Comparison of ENCODE assay signal across 7 cellular contexts in genomic region chr5:40435696-40436095, GRCh38.
DNase-seq lines count a peak whose midpoint lies in the region; ATAC-seq lines count a peak whose summit lies in the region.
"Not testable (repeated sequence)": the region's sequence is repeated elsewhere in the genome, so short reads cannot be mapped to it uniquely, and the experiment has no call there.

No MANE protein-coding gene starts in this region.

- not testable (repeated sequence) for H3K27ac ChIP-seq in CD8-positive, alpha-beta memory T cell (ENCODE audit: low read depth, low read length)
- peak overlapping the region; percentile 79 for H3K27ac ChIP-seq in naive thymus-derived CD4-positive, alpha-beta T cell (ENCODE audit: low read depth, low read length)

- H3K27me3 Mint-ChIP-seq in CD8-positive, alpha-beta memory T cell; T-cell; activated CD4-positive, alpha-beta memory T cell treated with anti-CD3 and anti-CD28 coated beads for 36 hours; activated T-helper 1 cell treated with anti-CD3 and anti-CD28 coated beads, Interleukin-12 subunit alpha, Interleukin-12 subunit beta, Interleukin-2, Interleukin-4 antibody, amounts not matched to agents 30 ng/mL and 10 ng/mL and 1 ng/mL, durations not matched to agents 14 hours and 24 hours and 36 hours (ENCODE audit: insufficient read depth); activated naive CD8-positive, alpha-beta T cell treated with anti-CD3 and anti-CD28 coated beads for 36 hours; naive thymus-derived CD4-positive, alpha-beta T cell; stimulated activated naive CD8-positive, alpha-beta T cell treated with anti-CD3 and anti-CD28 coated beads, Interleukin-15, Interleukin-2, amounts not matched to agents 100 ng/mL and 50 ng/mL, for 24 hours: not testable (repeated sequence)

- DNase-seq in CD8-positive, alpha-beta memory T cell: peak in 1 of 5 donors; percentile 17
- not testable (repeated sequence) for DNase-seq in T-cell; activated CD4-positive, alpha-beta memory T cell treated with anti-CD3 and anti-CD28 coated beads for 36 hours; activated T-helper 1 cell treated with anti-CD3 and anti-CD28 coated beads, Interleukin-12 subunit alpha, Interleukin-12 subunit beta, Interleukin-2, Interleukin-4 antibody, amounts not matched to agents 30 ng/mL and 10 ng/mL and 1 ng/mL, durations not matched to agents 14 hours and 24 hours and 36 hours (ENCODE audit: low spot score); activated naive CD8-positive, alpha-beta T cell treated with anti-CD3 and anti-CD28 coated beads for 36 hours
- DNase-seq in naive thymus-derived CD4-positive, alpha-beta T cell: peak in 1 of 9 donors; percentile 9

- not testable (repeated sequence) for H3K9me3 Mint-ChIP-seq in CD8-positive, alpha-beta memory T cell; T-cell; activated CD4-positive, alpha-beta memory T cell treated with anti-CD3 and anti-CD28 coated beads for 36 hours; activated T-helper 1 cell treated with anti-CD3 and anti-CD28 coated beads, Interleukin-12 subunit alpha, Interleukin-12 subunit beta, Interleukin-2, Interleukin-4 antibody, amounts not matched to agents 30 ng/mL and 10 ng/mL and 1 ng/mL, durations not matched to agents 14 hours and 24 hours and 36 hours; naive thymus-derived CD4-positive, alpha-beta T cell; stimulated activated naive CD8-positive, alpha-beta T cell treated with anti-CD3 and anti-CD28 coated beads, Interleukin-15, Interleukin-2, amounts not matched to agents 100 ng/mL and 50 ng/mL, for 24 hours
- peaks cover 14% of the 10 kb centered on the region for H3K9me3 Mint-ChIP-seq in activated naive CD8-positive, alpha-beta T cell treated with anti-CD3 and anti-CD28 coated beads for 36 hours

- peak overlapping the region; percentile 16 to 89 (median 61) for H3K4me3 Mint-ChIP-seq in CD8-positive, alpha-beta memory T cell
- peak overlapping the region; percentile 14 to 63 (median 37) for H3K4me3 Mint-ChIP-seq in T-cell
- peak overlapping the region; percentile 11 for H3K4me3 Mint-ChIP-seq in activated CD4-positive, alpha-beta memory T cell treated with anti-CD3 and anti-CD28 coated beads for 36 hours
- H3K4me3 Mint-ChIP-seq in activated T-helper 1 cell treated with anti-CD3 and anti-CD28 coated beads, Interleukin-12 subunit alpha, Interleukin-12 subunit beta, Interleukin-2, Interleukin-4 antibody, amounts not matched to agents 30 ng/mL and 10 ng/mL and 1 ng/mL, durations not matched to agents 14 hours and 24 hours and 36 hours: peak overlapping the region; percentile 40
- H3K4me3 Mint-ChIP-seq in activated naive CD8-positive, alpha-beta T cell treated with anti-CD3 and anti-CD28 coated beads for 36 hours: peak overlapping the region; percentile 50
- H3K4me3 Mint-ChIP-seq in naive thymus-derived CD4-positive, alpha-beta T cell: peak overlapping the region in 9 of 10 donors; percentile 56 to 83 (median 68)
- peak overlapping the region; percentile 52 for H3K4me3 Mint-ChIP-seq in stimulated activated naive CD8-positive, alpha-beta T cell treated with anti-CD3 and anti-CD28 coated beads, Interleukin-15, Interleukin-2, amounts not matched to agents 100 ng/mL and 50 ng/mL, for 24 hours

- not testable (repeated sequence) for H3K36me3 ChIP-seq in CD8-positive, alpha-beta memory T cell (ENCODE audit: insufficient read depth, low read length); naive thymus-derived CD4-positive, alpha-beta T cell (ENCODE audit: control insufficient read depth in 2 of 3, insufficient read depth in 3 of 3, low read length in 3 of 3)

- H3K27ac Mint-ChIP-seq in CD8-positive, alpha-beta memory T cell: peak overlapping the region; percentile 83 to 99 (median 94)
- H3K27ac Mint-ChIP-seq in T-cell: peak overlapping the region; percentile 95 to 97
- H3K27ac Mint-ChIP-seq in activated CD4-positive, alpha-beta memory T cell treated with anti-CD3 and anti-CD28 coated beads for 36 hours: peak overlapping the region; percentile 86
- peak overlapping the region; percentile 55 for H3K27ac Mint-ChIP-seq in activated T-helper 1 cell treated with anti-CD3 and anti-CD28 coated beads, Interleukin-12 subunit alpha, Interleukin-12 subunit beta, Interleukin-2, Interleukin-4 antibody, amounts not matched to agents 30 ng/mL and 10 ng/mL and 1 ng/mL, durations not matched to agents 14 hours and 24 hours and 36 hours
- H3K27ac Mint-ChIP-seq in activated naive CD8-positive, alpha-beta T cell treated with anti-CD3 and anti-CD28 coated beads for 36 hours: peak overlapping the region; percentile 92
- H3K27ac Mint-ChIP-seq in naive thymus-derived CD4-positive, alpha-beta T cell: peak overlapping the region; percentile 75 to 96 (median 91)
- H3K27ac Mint-ChIP-seq in stimulated activated naive CD8-positive, alpha-beta T cell treated with anti-CD3 and anti-CD28 coated beads, Interleukin-15, Interleukin-2, amounts not matched to agents 100 ng/mL and 50 ng/mL, for 24 hours: peak overlapping the region; percentile 76

- peaks cover 28% of the 10 kb centered on the region for H3K4me1 ChIP-seq in CD8-positive, alpha-beta memory T cell (ENCODE audit: insufficient read depth, low read length)
- H3K4me1 ChIP-seq in naive thymus-derived CD4-positive, alpha-beta T cell (ENCODE audit: control insufficient read depth in 2 of 2, insufficient read depth in 2 of 2, low read length in 2 of 2): peaks cover 21 to 22% of the 10 kb centered on the region in 2 donors

- POLR2A ChIA-PET in CD8-positive, alpha-beta memory T cell (lab: Charles Lee): interaction anchor here (1.6 kb wide), 1 partner anchor 250 kb away, joined by 4 read pairs; no protein-coding TSS in a partner anchor
- POLR2A ChIA-PET in T-cell (lab: Charles Lee): interaction anchor here (0.6 to 2.8 kb wide), 4 partner anchors 24 to 158 kb away, joined by 3 to 40 read pairs (median 10); no protein-coding TSS in a partner anchor
- POLR2A ChIA-PET in activated CD4-positive, alpha-beta memory T cell treated with anti-CD3 and anti-CD28 coated beads for 36 hours (lab: Charles Lee): interaction anchor here (2.5 to 3.9 kb wide), 2 partner anchors 25 to 29 kb away, joined by 18 to 27 read pairs; no protein-coding TSS in a partner anchor
- POLR2A ChIA-PET in naive thymus-derived CD4-positive, alpha-beta T cell (lab: Charles Lee): interaction anchor here (1.0 to 3.6 kb wide), 4 partner anchors 24 to 250 kb away, joined by 3 to 28 read pairs (median 6); no protein-coding TSS in a partner anchor

- intact Hi-C loops in activated CD4-positive, alpha-beta memory T cell treated with anti-CD3 and anti-CD28 coated beads for 36 hours (cut with micrococcal nuclease): loop anchor here (1.0 to 2.0 kb wide), 5 partner anchors 7 to 243 kb away; partner anchors contain the start of gene PTGER4
- intact Hi-C loops in activated T-helper 1 cell treated with anti-CD3 and anti-CD28 coated beads, Interleukin-12 subunit alpha, Interleukin-12 subunit beta, Interleukin-2, Interleukin-4 antibody, amounts not matched to agents 30 ng/mL and 10 ng/mL and 1 ng/mL, durations not matched to agents 14 hours and 24 hours and 36 hours (cut with micrococcal nuclease): loop anchor here (1.0 to 2.0 kb wide), 3 partner anchors 25 to 211 kb away; no protein-coding TSS in a partner anchor
- intact Hi-C loops in naive thymus-derived CD4-positive, alpha-beta T cell (cut with micrococcal nuclease): loop anchor here (1.0 to 5.0 kb wide), 6 partner anchors 25 to 413 kb away; partner anchors contain the start of gene PTGER4 (in 1 of the 2)

- not testable (repeated sequence) for H3K9me3 ChIP-seq in CD8-positive, alpha-beta memory T cell (ENCODE audit: low read length); naive thymus-derived CD4-positive, alpha-beta T cell (ENCODE audit: control insufficient read depth in 2 of 3, low read length in 3 of 3)

- not testable (repeated sequence) for ATAC-seq in T-cell (replicated peaks in 1 of 4); naive thymus-derived CD4-positive, alpha-beta T cell

- peaks cover 48 to 60% (median 59%) of the 10 kb centered on the region in 3 donors for H3K4me1 Mint-ChIP-seq in CD8-positive, alpha-beta memory T cell
- peaks cover 41 to 50% (median 48%) of the 10 kb centered on the region in 3 donors for H3K4me1 Mint-ChIP-seq in T-cell
- peaks cover 59% of the 10 kb centered on the region for H3K4me1 Mint-ChIP-seq in activated CD4-positive, alpha-beta memory T cell treated with anti-CD3 and anti-CD28 coated beads for 36 hours (ENCODE audit: low read depth)
- peaks cover 71% of the 10 kb centered on the region for H3K4me1 Mint-ChIP-seq in activated T-helper 1 cell treated with anti-CD3 and anti-CD28 coated beads, Interleukin-12 subunit alpha, Interleukin-12 subunit beta, Interleukin-2, Interleukin-4 antibody, amounts not matched to agents 30 ng/mL and 10 ng/mL and 1 ng/mL, durations not matched to agents 14 hours and 24 hours and 36 hours (ENCODE audit: low read depth)
- peaks cover 56% of the 10 kb centered on the region for H3K4me1 Mint-ChIP-seq in activated naive CD8-positive, alpha-beta T cell treated with anti-CD3 and anti-CD28 coated beads for 36 hours
- peaks cover 7 to 66% (median 52%) of the 10 kb centered on the region in 7 donors for H3K4me1 Mint-ChIP-seq in naive thymus-derived CD4-positive, alpha-beta T cell
- H3K4me1 Mint-ChIP-seq in stimulated activated naive CD8-positive, alpha-beta T cell treated with anti-CD3 and anti-CD28 coated beads, Interleukin-15, Interleukin-2, amounts not matched to agents 100 ng/mL and 50 ng/mL, for 24 hours (ENCODE audit: low read depth): peaks cover 72% of the 10 kb centered on the region

- not testable (repeated sequence) for H3K27me3 ChIP-seq in CD8-positive, alpha-beta memory T cell (ENCODE audit: insufficient read depth, low read length, poor library complexity, severe bottlenecking); naive thymus-derived CD4-positive, alpha-beta T cell (ENCODE audit: control insufficient read depth in 2 of 2, insufficient read depth in 2 of 2, low read length in 2 of 2)

- peak overlapping the region; percentile 16 for H3K4me3 ChIP-seq in CD8-positive, alpha-beta memory T cell (ENCODE audit: low read length)
- peak overlapping the region; percentile 41 for H3K4me3 ChIP-seq in naive thymus-derived CD4-positive, alpha-beta T cell (ENCODE audit: low read length)

- CTCF ChIA-PET in CD8-positive, alpha-beta memory T cell (lab: Charles Lee): interaction anchor here (1.3 to 4.4 kb wide), 4 partner anchors 11 to 487 kb away, joined by 3 to 32 read pairs (median 6); no protein-coding TSS in a partner anchor
- CTCF ChIA-PET in T-cell (lab: Charles Lee): interaction anchor here in 1 of 2 donors (1.3 kb wide), 1 partner anchor 24 kb away, joined by 3 read pairs; no protein-coding TSS in a partner anchor
- CTCF ChIA-PET in activated CD4-positive, alpha-beta memory T cell treated with anti-CD3 and anti-CD28 coated beads for 36 hours (lab: Charles Lee): interaction anchor here (0.6 kb wide), 1 partner anchor 331 kb away, joined by 3 read pairs; no protein-coding TSS in a partner anchor
- CTCF ChIA-PET in naive thymus-derived CD4-positive, alpha-beta T cell (lab: Charles Lee): interaction anchor here (0.7 kb wide), 1 partner anchor 247 kb away, joined by 3 read pairs; no protein-coding TSS in a partner anchor

- not testable (repeated sequence) for H3K36me3 Mint-ChIP-seq in CD8-positive, alpha-beta memory T cell; T-cell; activated CD4-positive, alpha-beta memory T cell treated with anti-CD3 and anti-CD28 coated beads for 36 hours; activated T-helper 1 cell treated with anti-CD3 and anti-CD28 coated beads, Interleukin-12 subunit alpha, Interleukin-12 subunit beta, Interleukin-2, Interleukin-4 antibody, amounts not matched to agents 30 ng/mL and 10 ng/mL and 1 ng/mL, durations not matched to agents 14 hours and 24 hours and 36 hours (ENCODE audit: low read depth); stimulated activated naive CD8-positive, alpha-beta T cell treated with anti-CD3 and anti-CD28 coated beads, Interleukin-15, Interleukin-2, amounts not matched to agents 100 ng/mL and 50 ng/mL, for 24 hours (ENCODE audit: low read depth)
- peaks cover 26% of the 10 kb centered on the region for H3K36me3 Mint-ChIP-seq in activated naive CD8-positive, alpha-beta T cell treated with anti-CD3 and anti-CD28 coated beads for 36 hours
- peaks cover 0 to 27% (median 0%) of the 10 kb centered on the region in 5 donors for H3K36me3 Mint-ChIP-seq in naive thymus-derived CD4-positive, alpha-beta T cell

Comparison
In these comparisons a context has a peak if more than half of its experiments do, and no peak if none do; other contexts are left out.
1. H3K4me3 Mint-ChIP-seq: peak in every context shown above with its lines; median percentile 68 in naive thymus-derived CD4-positive, alpha-beta T cell; 61 in CD8-positive, alpha-beta memory T cell; 52 in stimulated activated naive CD8-positive, alpha-beta T cell treated with anti-CD3 and anti-CD28 coated beads, Interleukin-15, Interleukin-2, amounts not matched to agents 100 ng/mL and 50 ng/mL, for 24 hours; 50 in activated naive CD8-positive, alpha-beta T cell treated with anti-CD3 and anti-CD28 coated beads for 36 hours; 40 in activated T-helper 1 cell treated with anti-CD3 and anti-CD28 coated beads, Interleukin-12 subunit alpha, Interleukin-12 subunit beta, Interleukin-2, Interleukin-4 antibody, amounts not matched to agents 30 ng/mL and 10 ng/mL and 1 ng/mL, durations not matched to agents 14 hours and 24 hours and 36 hours; 37 in T-cell; 11 in activated CD4-positive, alpha-beta memory T cell treated with anti-CD3 and anti-CD28 coated beads for 36 hours.